In genomic region chr17:82289822-82290541, GRCh38 we compare ENCODE assay signal across 2 cellular contexts.
TF ChIP-seq lines count a peak whose summit lies in the region.

No MANE protein-coding gene starts in this region.

TF ChIP-seq in HepG2, 621 proteins besides CTCF, POLR2A, EP300 and RAD21 (continues in another document):
- TF ChIP-seq ZBTB43 (CRISPR knock-in tag; conservative IDR thresholded peaks at IDR 0.05) = no peak
- peak; percentile 63 for TF ChIP-seq PAXIP1 (CRISPR knock-in tag; conservative IDR thresholded peaks at IDR 0.05)
- TF ChIP-seq, protein P1, sequence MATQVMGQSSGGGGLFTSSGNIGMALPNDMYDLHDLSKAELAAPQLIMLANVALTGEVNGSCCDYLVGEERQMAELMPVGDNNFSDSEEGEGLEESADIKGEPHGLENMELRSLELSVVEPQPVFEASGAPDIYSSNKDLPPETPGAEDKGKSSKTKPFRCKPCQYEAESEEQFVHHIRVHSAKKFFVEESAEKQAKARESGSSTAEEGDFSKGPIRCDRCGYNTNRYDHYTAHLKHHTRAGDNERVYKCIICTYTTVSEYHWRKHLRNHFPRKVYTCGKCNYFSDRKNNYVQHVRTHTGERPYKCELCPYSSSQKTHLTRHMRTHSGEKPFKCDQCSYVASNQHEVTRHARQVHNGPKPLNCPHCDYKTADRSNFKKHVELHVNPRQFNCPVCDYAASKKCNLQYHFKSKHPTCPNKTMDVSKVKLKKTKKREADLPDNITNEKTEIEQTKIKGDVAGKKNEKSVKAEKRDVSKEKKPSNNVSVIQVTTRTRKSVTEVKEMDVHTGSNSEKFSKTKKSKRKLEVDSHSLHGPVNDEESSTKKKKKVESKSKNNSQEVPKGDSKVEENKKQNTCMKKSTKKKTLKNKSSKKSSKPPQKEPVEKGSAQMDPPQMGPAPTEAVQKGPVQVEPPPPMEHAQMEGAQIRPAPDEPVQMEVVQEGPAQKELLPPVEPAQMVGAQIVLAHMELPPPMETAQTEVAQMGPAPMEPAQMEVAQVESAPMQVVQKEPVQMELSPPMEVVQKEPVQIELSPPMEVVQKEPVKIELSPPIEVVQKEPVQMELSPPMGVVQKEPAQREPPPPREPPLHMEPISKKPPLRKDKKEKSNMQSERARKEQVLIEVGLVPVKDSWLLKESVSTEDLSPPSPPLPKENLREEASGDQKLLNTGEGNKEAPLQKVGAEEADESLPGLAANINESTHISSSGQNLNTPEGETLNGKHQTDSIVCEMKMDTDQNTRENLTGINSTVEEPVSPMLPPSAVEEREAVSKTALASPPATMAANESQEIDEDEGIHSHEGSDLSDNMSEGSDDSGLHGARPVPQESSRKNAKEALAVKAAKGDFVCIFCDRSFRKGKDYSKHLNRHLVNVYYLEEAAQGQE (IDR thresholded peaks at IDR 0.05; ENCODE audit: borderline replicate concordance in 1 of 2, low read depth in 1 of 2, low read length in 2 of 2) = no peak
- TF ChIP-seq FIP1L1 (IDR thresholded peaks at IDR 0.05; ENCODE audit: borderline replicate concordance, insufficient read depth, low read depth, low read length) = no peak
- TF ChIP-seq NFYB (CRISPR knock-in tag; IDR thresholded peaks at IDR 0.05) = no peak
- TF ChIP-seq ATRX (CRISPR knock-in tag; IDR thresholded peaks at IDR 0.05; ENCODE audit: borderline replicate concordance) = no peak
- no peak for TF ChIP-seq TOPORS (CRISPR knock-in tag; IDR thresholded peaks at IDR 0.05)
- no peak for TF ChIP-seq HDAC2 (CRISPR knock-in tag; IDR thresholded peaks at IDR 0.05)
- TF ChIP-seq HNRNPK (IDR thresholded peaks at IDR 0.05; ENCODE audit: low read depth, low read length, poor library complexity, severe bottlenecking) = no peak
- TF ChIP-seq PATZ1 (CRISPR knock-in tag; IDR thresholded peaks at IDR 0.05) = peak; percentile 44; the same call in 1 of the 2 replicates
- TF ChIP-seq, protein P2, sequence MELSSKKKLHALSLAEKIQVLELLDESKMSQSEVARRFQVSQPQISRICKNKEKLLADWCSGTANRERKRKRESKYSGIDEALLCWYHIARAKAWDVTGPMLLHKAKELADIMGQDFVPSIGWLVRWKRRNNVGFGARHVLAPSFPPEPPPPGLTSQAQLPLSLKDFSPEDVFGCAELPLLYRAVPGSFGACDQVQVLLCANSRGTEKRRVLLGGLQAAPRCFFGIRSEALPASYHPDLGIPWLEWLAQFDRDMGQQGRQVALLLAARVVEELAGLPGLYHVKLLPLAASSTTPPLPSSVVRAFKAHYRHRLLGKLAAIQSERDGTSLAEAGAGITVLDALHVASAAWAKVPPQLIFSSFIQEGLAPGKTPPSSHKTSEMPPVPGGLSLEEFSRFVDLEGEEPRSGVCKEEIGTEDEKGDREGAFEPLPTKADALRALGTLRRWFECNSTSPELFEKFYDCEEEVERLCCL (CRISPR knock-in tag; IDR thresholded peaks at IDR 0.05; ENCODE audit: borderline replicate concordance) = no peak
- TF ChIP-seq SYNCRIP (IDR thresholded peaks at IDR 0.05; ENCODE audit: insufficient read depth, low read depth, low read length) = no peak
- TF ChIP-seq AGO1 (IDR thresholded peaks at IDR 0.05; ENCODE audit: low read depth, low read length, poor library complexity, severe bottlenecking) = no peak
- 0 out of 2 replicates have a peak, but pooled peaks have one; percentile 20 for TF ChIP-seq ZNF331 (CRISPR knock-in tag; IDR thresholded peaks at IDR 0.05)

TF ChIP-seq in WTC11, 78 proteins besides CTCF, POLR2A, EP300 and RAD21:
- TF ChIP-seq, protein P3, sequence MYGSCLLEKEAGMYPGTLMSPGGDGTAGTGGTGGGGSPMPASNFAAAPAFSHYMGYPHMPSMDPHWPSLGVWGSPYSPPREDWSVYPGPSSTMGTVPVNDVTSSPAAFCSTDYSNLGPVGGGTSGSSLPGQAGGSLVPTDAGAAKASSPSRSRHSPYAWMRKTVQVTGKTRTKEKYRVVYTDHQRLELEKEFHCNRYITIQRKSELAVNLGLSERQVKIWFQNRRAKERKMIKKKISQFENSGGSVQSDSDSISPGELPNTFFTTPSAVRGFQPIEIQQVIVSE (CRISPR knock-in tag; IDR thresholded peaks at IDR 0.05; ENCODE audit: borderline replicate concordance) = no peak
- TF ChIP-seq NFATC4 (CRISPR knock-in tag; IDR thresholded peaks at IDR 0.05) (no peak), ZNF425 (CRISPR knock-in tag; conservative IDR thresholded peaks at IDR 0.05) (no peak), PREB (CRISPR knock-in tag; IDR thresholded peaks at IDR 0.05; ENCODE audit: borderline replicate concordance) (no peak), JAZF1 (CRISPR knock-in tag; IDR thresholded peaks at IDR 0.05) (no peak), ZNF317 (CRISPR knock-in tag; IDR thresholded peaks at IDR 0.05; ENCODE audit: borderline replicate concordance, low read depth) (no peak), IRF1 (CRISPR knock-in tag; IDR thresholded peaks at IDR 0.05) (no peak), NR3C1 (CRISPR knock-in tag; conservative IDR thresholded peaks at IDR 0.05; ENCODE audit: low read depth) (no peak), OVOL2 (CRISPR knock-in tag; IDR thresholded peaks at IDR 0.05; ENCODE audit: borderline replicate concordance) (no peak)
- TF ChIP-seq, protein P4, sequence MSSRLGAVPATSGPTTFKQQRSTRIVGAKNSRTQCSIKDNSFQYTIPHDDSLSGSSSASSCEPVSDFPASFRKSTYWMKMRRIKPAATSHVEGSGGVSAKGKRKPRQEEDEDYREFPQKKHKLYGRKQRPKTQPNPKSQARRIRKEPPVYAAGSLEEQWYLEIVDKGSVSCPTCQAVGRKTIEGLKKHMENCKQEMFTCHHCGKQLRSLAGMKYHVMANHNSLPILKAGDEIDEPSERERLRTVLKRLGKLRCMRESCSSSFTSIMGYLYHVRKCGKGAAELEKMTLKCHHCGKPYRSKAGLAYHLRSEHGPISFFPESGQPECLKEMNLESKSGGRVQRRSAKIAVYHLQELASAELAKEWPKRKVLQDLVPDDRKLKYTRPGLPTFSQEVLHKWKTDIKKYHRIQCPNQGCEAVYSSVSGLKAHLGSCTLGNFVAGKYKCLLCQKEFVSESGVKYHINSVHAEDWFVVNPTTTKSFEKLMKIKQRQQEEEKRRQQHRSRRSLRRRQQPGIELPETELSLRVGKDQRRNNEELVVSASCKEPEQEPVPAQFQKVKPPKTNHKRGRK (CRISPR knock-in tag; IDR thresholded peaks at IDR 0.05; ENCODE audit: borderline replicate concordance) = no peak
- TF ChIP-seq, protein P5, sequence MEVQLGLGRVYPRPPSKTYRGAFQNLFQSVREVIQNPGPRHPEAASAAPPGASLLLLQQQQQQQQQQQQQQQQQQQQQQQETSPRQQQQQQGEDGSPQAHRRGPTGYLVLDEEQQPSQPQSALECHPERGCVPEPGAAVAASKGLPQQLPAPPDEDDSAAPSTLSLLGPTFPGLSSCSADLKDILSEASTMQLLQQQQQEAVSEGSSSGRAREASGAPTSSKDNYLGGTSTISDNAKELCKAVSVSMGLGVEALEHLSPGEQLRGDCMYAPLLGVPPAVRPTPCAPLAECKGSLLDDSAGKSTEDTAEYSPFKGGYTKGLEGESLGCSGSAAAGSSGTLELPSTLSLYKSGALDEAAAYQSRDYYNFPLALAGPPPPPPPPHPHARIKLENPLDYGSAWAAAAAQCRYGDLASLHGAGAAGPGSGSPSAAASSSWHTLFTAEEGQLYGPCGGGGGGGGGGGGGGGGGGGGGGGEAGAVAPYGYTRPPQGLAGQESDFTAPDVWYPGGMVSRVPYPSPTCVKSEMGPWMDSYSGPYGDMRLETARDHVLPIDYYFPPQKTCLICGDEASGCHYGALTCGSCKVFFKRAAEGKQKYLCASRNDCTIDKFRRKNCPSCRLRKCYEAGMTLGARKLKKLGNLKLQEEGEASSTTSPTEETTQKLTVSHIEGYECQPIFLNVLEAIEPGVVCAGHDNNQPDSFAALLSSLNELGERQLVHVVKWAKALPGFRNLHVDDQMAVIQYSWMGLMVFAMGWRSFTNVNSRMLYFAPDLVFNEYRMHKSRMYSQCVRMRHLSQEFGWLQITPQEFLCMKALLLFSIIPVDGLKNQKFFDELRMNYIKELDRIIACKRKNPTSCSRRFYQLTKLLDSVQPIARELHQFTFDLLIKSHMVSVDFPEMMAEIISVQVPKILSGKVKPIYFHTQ (CRISPR knock-in tag; IDR thresholded peaks at IDR 0.05) = no peak
- TF ChIP-seq, protein P6, sequence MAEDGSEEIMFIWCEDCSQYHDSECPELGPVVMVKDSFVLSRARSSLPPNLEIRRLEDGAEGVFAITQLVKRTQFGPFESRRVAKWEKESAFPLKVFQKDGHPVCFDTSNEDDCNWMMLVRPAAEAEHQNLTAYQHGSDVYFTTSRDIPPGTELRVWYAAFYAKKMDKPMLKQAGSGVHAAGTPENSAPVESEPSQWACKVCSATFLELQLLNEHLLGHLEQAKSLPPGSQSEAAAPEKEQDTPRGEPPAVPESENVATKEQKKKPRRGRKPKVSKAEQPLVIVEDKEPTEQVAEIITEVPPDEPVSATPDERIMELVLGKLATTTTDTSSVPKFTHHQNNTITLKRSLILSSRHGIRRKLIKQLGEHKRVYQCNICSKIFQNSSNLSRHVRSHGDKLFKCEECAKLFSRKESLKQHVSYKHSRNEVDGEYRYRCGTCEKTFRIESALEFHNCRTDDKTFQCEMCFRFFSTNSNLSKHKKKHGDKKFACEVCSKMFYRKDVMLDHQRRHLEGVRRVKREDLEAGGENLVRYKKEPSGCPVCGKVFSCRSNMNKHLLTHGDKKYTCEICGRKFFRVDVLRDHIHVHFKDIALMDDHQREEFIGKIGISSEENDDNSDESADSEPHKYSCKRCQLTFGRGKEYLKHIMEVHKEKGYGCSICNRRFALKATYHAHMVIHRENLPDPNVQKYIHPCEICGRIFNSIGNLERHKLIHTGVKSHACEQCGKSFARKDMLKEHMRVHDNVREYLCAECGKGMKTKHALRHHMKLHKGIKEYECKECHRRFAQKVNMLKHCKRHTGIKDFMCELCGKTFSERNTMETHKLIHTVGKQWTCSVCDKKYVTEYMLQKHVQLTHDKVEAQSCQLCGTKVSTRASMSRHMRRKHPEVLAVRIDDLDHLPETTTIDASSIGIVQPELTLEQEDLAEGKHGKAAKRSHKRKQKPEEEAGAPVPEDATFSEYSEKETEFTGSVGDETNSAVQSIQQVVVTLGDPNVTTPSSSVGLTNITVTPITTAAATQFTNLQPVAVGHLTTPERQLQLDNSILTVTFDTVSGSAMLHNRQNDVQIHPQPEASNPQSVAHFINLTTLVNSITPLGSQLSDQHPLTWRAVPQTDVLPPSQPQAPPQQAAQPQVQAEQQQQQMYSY (CRISPR knock-in tag; IDR thresholded peaks at IDR 0.05) = no peak
- TF ChIP-seq, protein P7, sequence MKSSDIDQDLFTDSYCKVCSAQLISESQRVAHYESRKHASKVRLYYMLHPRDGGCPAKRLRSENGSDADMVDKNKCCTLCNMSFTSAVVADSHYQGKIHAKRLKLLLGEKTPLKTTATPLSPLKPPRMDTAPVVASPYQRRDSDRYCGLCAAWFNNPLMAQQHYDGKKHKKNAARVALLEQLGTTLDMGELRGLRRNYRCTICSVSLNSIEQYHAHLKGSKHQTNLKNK (CRISPR knock-in tag; IDR thresholded peaks at IDR 0.05) = no peak
- TF ChIP-seq, protein P8, sequence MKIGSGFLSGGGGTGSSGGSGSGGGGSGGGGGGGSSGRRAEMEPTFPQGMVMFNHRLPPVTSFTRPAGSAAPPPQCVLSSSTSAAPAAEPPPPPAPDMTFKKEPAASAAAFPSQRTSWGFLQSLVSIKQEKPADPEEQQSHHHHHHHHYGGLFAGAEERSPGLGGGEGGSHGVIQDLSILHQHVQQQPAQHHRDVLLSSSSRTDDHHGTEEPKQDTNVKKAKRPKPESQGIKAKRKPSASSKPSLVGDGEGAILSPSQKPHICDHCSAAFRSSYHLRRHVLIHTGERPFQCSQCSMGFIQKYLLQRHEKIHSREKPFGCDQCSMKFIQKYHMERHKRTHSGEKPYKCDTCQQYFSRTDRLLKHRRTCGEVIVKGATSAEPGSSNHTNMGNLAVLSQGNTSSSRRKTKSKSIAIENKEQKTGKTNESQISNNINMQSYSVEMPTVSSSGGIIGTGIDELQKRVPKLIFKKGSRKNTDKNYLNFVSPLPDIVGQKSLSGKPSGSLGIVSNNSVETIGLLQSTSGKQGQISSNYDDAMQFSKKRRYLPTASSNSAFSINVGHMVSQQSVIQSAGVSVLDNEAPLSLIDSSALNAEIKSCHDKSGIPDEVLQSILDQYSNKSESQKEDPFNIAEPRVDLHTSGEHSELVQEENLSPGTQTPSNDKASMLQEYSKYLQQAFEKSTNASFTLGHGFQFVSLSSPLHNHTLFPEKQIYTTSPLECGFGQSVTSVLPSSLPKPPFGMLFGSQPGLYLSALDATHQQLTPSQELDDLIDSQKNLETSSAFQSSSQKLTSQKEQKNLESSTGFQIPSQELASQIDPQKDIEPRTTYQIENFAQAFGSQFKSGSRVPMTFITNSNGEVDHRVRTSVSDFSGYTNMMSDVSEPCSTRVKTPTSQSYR (CRISPR knock-in tag; IDR thresholded peaks at IDR 0.05) = no peak
